ENCODE assay signal across 8 cellular contexts in genomic region chr2:235116885-235117492, GRCh38.
DNase-seq lines count a peak whose midpoint lies in the region; ATAC-seq, FAIRE-seq and TF ChIP-seq lines count a peak whose summit lies in the region.

No MANE protein-coding gene starts in this region.

- H3K4me3 ChIP-seq in astrocyte of the spinal cord (ENCODE audit: low read depth, low read length) (no peak overlapping the region), HepG2 (replicated peaks in 1 of 3; ENCODE audit: insufficient read depth in 1 of 3, low read depth in 2 of 3, low read length in 3 of 3) (no peak overlapping the region)

- TF ChIP-seq CTCF in astrocyte of the spinal cord (IDR thresholded peaks at IDR 0.05; ENCODE audit: low read depth, low read length) (peak; percentile 48), HepG2 (CRISPR knock-in tag; IDR thresholded peaks at IDR 0.05) (peak; percentile 63)

- no peak for ATAC-seq in HepG2
- ATAC-seq in GM18907 (IDR thresholded peaks at IDR 0.05; ENCODE audit: unreplicated experiment), result no peak
- ATAC-seq in HG03439 (IDR thresholded peaks at IDR 0.05; ENCODE audit: unreplicated experiment), result no peak

- H3K4me1 ChIP-seq in HepG2 (ENCODE audit: insufficient read depth, low read length), result no peaks in the 10 kb centered on the region

- no TSS peak for BruUV-seq in HepG2 (replicated peaks; lab: Mats Ljungman, UMichigan)

- no peak overlapping the region for H3K27ac ChIP-seq in HepG2 (ENCODE audit: extremely low read length, insufficient read depth, low read length)

- peaks cover 0 to 11% of the 10 kb centered on the region in 2 experiments; a peak in 2 of 5 replicates for H3K27me3 ChIP-seq in HepG2 (ENCODE audit: control insufficient read depth in 1 of 2, insufficient read depth in 2 of 2, low read length in 2 of 2)

- CTCF ChIA-PET in HepG2 (lab: Yijun Ruan, JAX; ENCODE audit: low intra/inter-chr PET ratio, low total read pairs), result interaction anchor here (0.8 to 2.5 kb wide), 4 partner anchors 566 to 1140 kb away, joined by 4 to 19 read pairs (median 15); no protein-coding TSS in a partner anchor

- no peaks in the 10 kb centered on the region for H3K36me3 ChIP-seq in HepG2 (replicated peaks in 1 of 2; ENCODE audit: control insufficient read depth in 1 of 2, insufficient read depth in 2 of 2, low read length in 2 of 2)

- no peaks in the 10 kb centered on the region for H3K79me2 ChIP-seq in HepG2 (ENCODE audit: insufficient read depth, low read length)

- no peak overlapping the region for H3K9ac ChIP-seq in HepG2 (ENCODE audit: insufficient read depth, low read depth, low read length)

- no peaks in the 10 kb centered on the region for H4K20me1 ChIP-seq in HepG2 (ENCODE audit: insufficient read depth, low read length)

- peak; percentile 43 for FAIRE-seq in HepG2 (lab: Jason Lieb, UNC)

- intact Hi-C loops in HepG2 (cut with micrococcal nuclease; ENCODE audit: unreplicated experiment), result loop anchor here (1.0 to 2.0 kb wide), 4 partner anchors 567 to 1140 kb away; no protein-coding TSS in a partner anchor

- no peak overlapping the region for H3K4me2 ChIP-seq in HepG2 (ENCODE audit: low read depth, low read length)

- POLR2A ChIA-PET in HepG2 (lab: Yijun Ruan, JAX), result no interaction called here

- no peaks in the 10 kb centered on the region for H3K9me3 ChIP-seq in HepG2 (ENCODE audit: low read length)

- no peak overlapping the region for H2AFZ ChIP-seq in HepG2 (ENCODE audit: low read length)

- DNase-seq in SIG-M5 treated with dmso at 0.1 percent for 504 hours (lab: John Stamatoyannopoulos, UW; ENCODE audit: unreplicated experiment) (peak; percentile 34), SIG-M5 (lab: John Stamatoyannopoulos, UW) (no peak), NCI-H2081 (lab: John Stamatoyannopoulos, UW) (peak; percentile 73), astrocyte of the spinal cord (ENCODE audit: low read depth, low spot score) (peak; percentile 67), HepG2 (ENCODE audit: low spot score) (peak; percentile 50), iPS-NIHi7 (ENCODE audit: extremely low spot score) (no peak)

- no peak for TF ChIP-seq POLR2A in HepG2 (IDR thresholded peaks at IDR 0.05; ENCODE audit: insufficient read depth in 1 of 2, low read depth in 2 of 2, low read length in 2 of 2)

- 3% methylated on average over 3 of the region's 3 CpGs for WGBS in HepG2 (ENCODE audit: low lambda C conversion rate)

- in situ Hi-C loops in astrocyte of the spinal cord (cut with HindIII; ENCODE audit: low sequenced_read_pairs), result loop anchor here (10.0 kb wide), 1 partner anchor 562 kb away; no protein-coding TSS in a partner anchor
- in situ Hi-C loops in HepG2 (cut with HindIII; ENCODE audit: extremely low pct_ligation_motif_present, low pct_unique_long_range_greater_than_20kb), result loop anchor here (10.0 to 25.0 kb wide), 3 partner anchors 832 to 1130 kb away; no protein-coding TSS in a partner anchor

- TF ChIP-seq EP300 in HepG2 (IDR thresholded peaks at IDR 0.05; ENCODE audit: low read depth in 2 of 2, low read length in 2 of 2), result no peak
- TF ChIP-seq EP300 in HepG2 (CRISPR knock-in tag; IDR thresholded peaks at IDR 0.05; ENCODE audit: borderline replicate concordance), result no peak

- TF ChIP-seq RAD21 in HepG2 (CRISPR knock-in tag; IDR thresholded peaks at IDR 0.05), result peak; percentile 68

TF ChIP-seq in HepG2, 621 proteins besides CTCF, POLR2A, EP300 and RAD21:
- TF ChIP-seq ATF6 (CRISPR knock-in tag; conservative IDR thresholded peaks at IDR 0.05) (no peak), IKZF1 (IDR thresholded peaks at IDR 0.05) (no peak), ARID3A (IDR thresholded peaks at IDR 0.05; ENCODE audit: low read depth, low read length) (peak; percentile 87), SMC3 (IDR thresholded peaks at IDR 0.05; ENCODE audit: low read length) (peak; percentile 66), GATAD2A (CRISPR knock-in tag; IDR thresholded peaks at IDR 0.05) (0 out of 2 replicates have a peak, but pooled peaks have one; percentile 12), RBM22 (optimal IDR thresholded peaks at IDR 0.05; ENCODE audit: low read length) (no peak), STAG1 (CRISPR knock-in tag; IDR thresholded peaks at IDR 0.05) (peak; percentile 95), ZNF547 (CRISPR knock-in tag; IDR thresholded peaks at IDR 0.05) (no peak)

Comparison
In these comparisons a context has a peak if more than half of its experiments do, and no peak if none do; other contexts are left out.
1. DNase-seq: peak in SIG-M5 treated with dmso at 0.1 percent for 504 hours (single experiment), NCI-H2081 (2 of 2), astrocyte of the spinal cord (single experiment) and HepG2 (single experiment); none in SIG-M5 (single experiment) and iPS-NIHi7 (single experiment).